In the genomic region with DNA sequence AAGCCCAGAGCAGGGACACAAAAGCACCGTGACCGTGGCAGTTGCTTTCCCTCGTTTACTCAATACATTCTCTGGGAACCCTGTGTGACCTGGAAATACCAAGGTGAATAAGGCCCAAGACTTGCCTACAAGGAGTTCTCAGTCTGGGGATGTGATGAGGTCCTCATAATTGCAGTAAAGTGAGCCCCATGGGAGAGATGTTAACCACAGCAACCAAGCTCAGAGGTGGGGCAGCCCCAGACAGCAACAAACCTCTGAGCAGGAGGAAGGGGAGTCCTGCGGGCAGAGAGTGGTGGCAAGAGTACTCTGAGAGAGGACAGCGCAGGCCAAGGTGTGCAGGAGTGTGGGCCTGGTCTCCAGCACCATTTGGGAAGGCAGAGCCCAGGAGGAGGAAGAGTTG, we compare ENCODE assay signal across 26 cellular contexts.
DNase-seq lines count a peak whose midpoint lies in the region; ATAC-seq and TF ChIP-seq lines count a peak whose summit lies in the region.
"Had no signal": no experiment of that assay in that cellular context is flagged by ENCODE, and none has a peak within 500 bp of the region (broad histone marks: within the 10 kb centered on the region; RNA-seq: fewer than 3 reads in every experiment).

No MANE protein-coding gene starts in this region.

- H3K4me3 ChIP-seq in left ventricle myocardium inferior (no peak overlapping the region), right cardiac atrium (ENCODE audit: low read length) (no peak overlapping the region)
- H3K4me3 ChIP-seq: cardiac muscle cell, HAP-1, hepatocyte, neural progenitor cell, skin epidermis, stomach, upper lobe of left lung had no signal

- ATAC-seq in right cardiac atrium = no peak
- ATAC-seq in HG02610 (IDR thresholded peaks at IDR 0.05; ENCODE audit: unreplicated experiment) = peak; percentile 90
- peak; percentile 48 for ATAC-seq in HG03565 (IDR thresholded peaks at IDR 0.05; ENCODE audit: unreplicated experiment)
- no peak for ATAC-seq in GM21381 (IDR thresholded peaks at IDR 0.05; ENCODE audit: unreplicated experiment)
- ATAC-seq: activated CD8-positive, alpha-beta T cell treated with anti-CD3 and anti-CD28 coated beads for 36 hours had no signal

- no peak for DNase-seq in left ventricle myocardium inferior
- no peak for DNase-seq in right cardiac atrium
- DNase-seq in hypothalamus (lab: John Stamatoyannopoulos, UW) = no peak
- no peak for DNase-seq in RKO (ENCODE audit: low spot score)
- DNase-seq in GOT3 (lab: John Stamatoyannopoulos, UW) = no peak
- DNase-seq: 8988T; activated B cell treated with CpG ODN at 0.5 μM for 24 hours; activated CD8-positive, alpha-beta T cell treated with anti-CD3 and anti-CD28 coated beads for 36 hours; activated naive CD4-positive, alpha-beta T cell; activated T-cell treated with anti-CD3 and anti-CD28 coated beads, Interleukin-2, amount 50 U/mL, for 24 hours; AML-193; DMS79 treated with DMSO at 0.1 percent for 48 hours; NCI-H1417; NCI-H2107; NCI-H524 treated with DMSO at 0.1 percent for 48 hours; stomach; T1000 had no signal

- no peaks in the 10 kb centered on the region for H3K27me3 ChIP-seq in left ventricle myocardium inferior (ENCODE audit: low read depth)
- H3K27me3 ChIP-seq in right cardiac atrium (ENCODE audit: control insufficient read depth, insufficient read depth) = no peaks in the 10 kb centered on the region
- H3K27me3 ChIP-seq: cardiac muscle cell, hepatocyte, neural progenitor cell, stomach, upper lobe of left lung had no signal

- peaks cover 29% of the 10 kb centered on the region for H3K4me1 ChIP-seq in left ventricle myocardium inferior
- no peaks in the 10 kb centered on the region for H3K4me1 ChIP-seq in right cardiac atrium (ENCODE audit: control insufficient read depth, insufficient read depth, low read length)
- H3K4me1 ChIP-seq: HAP-1, neural progenitor cell, upper lobe of left lung had no signal

- no peaks in the 10 kb centered on the region for H3K9me3 ChIP-seq in left ventricle myocardium inferior (replicated peaks)
- no peaks in the 10 kb centered on the region for H3K9me3 ChIP-seq in right cardiac atrium (ENCODE audit: control insufficient read depth, low read length)
- H3K9me3 ChIP-seq: HAP-1, stomach, upper lobe of left lung had no signal

- no peak for TF ChIP-seq CTCF in left ventricle myocardium inferior (IDR thresholded peaks at IDR 0.05; ENCODE audit: borderline replicate concordance)

- H3K27ac ChIP-seq in left ventricle myocardium inferior (replicated peaks) (peak overlapping the region; percentile 8), right cardiac atrium (ENCODE audit: low read length) (no peak overlapping the region)
- H3K27ac ChIP-seq: cardiac muscle cell, hepatocyte, neural progenitor cell, stomach, upper lobe of left lung had no signal

- intact Hi-C loops in left ventricle myocardium inferior (cut with micrococcal nuclease) (no loop called here), right cardiac atrium (cut with DNase I) (no loop called here)

- 89% methylated on average over 5 of the region's 5 CpGs for WGBS in right cardiac atrium

- H3K36me3 ChIP-seq in left ventricle myocardium inferior = no peaks in the 10 kb centered on the region
- H3K36me3 ChIP-seq: cardiac muscle cell, HAP-1, neural progenitor cell, stomach, upper lobe of left lung had no signal

Comparison
In these comparisons a context has a peak if more than half of its experiments do, and no peak if none do; other contexts are left out.
1. ATAC-seq: peak in HG02610 (single experiment) and HG03565 (single experiment); none in right cardiac atrium (0 of 2) and GM21381 (single experiment).